23 cellular contexts compared by ENCODE assay signal in genomic region chr7:74059037-74059436, GRCh38. TPM values are rescaled to one million over a fixed set of nuclear protein-coding genes. Genes with fewer than 3 reads are reported as not detected.
DNase-seq lines count a peak whose midpoint lies in the region; ATAC-seq and TF ChIP-seq lines count a peak whose summit lies in the region.
"Had no signal": no experiment of that assay in that cellular context is flagged by ENCODE, and none has a peak within 500 bp of the region (broad histone marks: within the 10 kb centered on the region; RNA-seq: fewer than 3 reads in every experiment).

No MANE protein-coding gene starts in this region.

- H3K4me2 ChIP-seq in GM23248 (ENCODE audit: unreplicated experiment): no peak overlapping the region
- H3K4me2 ChIP-seq: GM23338 had no signal

- no peaks in the 10 kb centered on the region for H3K79me2 ChIP-seq in GM23248 (ENCODE audit: insufficient read depth)

- H3K4me3 ChIP-seq in sigmoid colon (no peak overlapping the region), GM23248 (no peak overlapping the region)
- H3K4me3 ChIP-seq: GM23338, HAP-1, MG63, PC-9, SJSA1 had no signal

- H3K9me3 ChIP-seq in sigmoid colon: no peaks in the 10 kb centered on the region
- H3K9me3 ChIP-seq in GM23248 (ENCODE audit: low read depth): no peaks in the 10 kb centered on the region
- H3K9me3 ChIP-seq: BE2C, HAP-1, MG63, SJSA1 had no signal

- 78 to 91% methylated on average over 2 of the region's 2 CpGs for WGBS in sigmoid colon, 2 donors
- WGBS in GM23248 (ENCODE audit: low coverage in 1 of 2, low lambda C conversion rate in 2 of 2, missing lambda C conversion rate in 2 of 2), 2 experiments: 47 to 48% methylated on average over 2 of the region's 2 CpGs

- H3K27me3 ChIP-seq in sigmoid colon (no peaks in the 10 kb centered on the region), GM23248 (replicated peaks; ENCODE audit: insufficient read depth) (no peaks in the 10 kb centered on the region)
- H3K27me3 ChIP-seq: BE2C, MG63, SJSA1 had no signal

- H3K4me3 Mint-ChIP-seq in effector memory CD8-positive, alpha-beta T cell: no peak overlapping the region
- H3K4me3 Mint-ChIP-seq: CD4-positive, CD25-positive, alpha-beta regulatory T cell; GM23338; HFFc6 had no signal

- H3K9me2 ChIP-seq in GM23248 (ENCODE audit: insufficient read depth): no peaks in the 10 kb centered on the region

- no peak for TF ChIP-seq EP300 in sigmoid colon (IDR thresholded peaks at IDR 0.05)

- H3K27me3 Mint-ChIP-seq in effector memory CD8-positive, alpha-beta T cell: peaks cover 9 to 16% of the 10 kb centered on the region in 2 donors

- H3K9me3 Mint-ChIP-seq in effector memory CD8-positive, alpha-beta T cell: no peaks in the 10 kb centered on the region
- H3K9me3 Mint-ChIP-seq: CD4-positive, CD25-positive, alpha-beta regulatory T cell; GM23338; HFFc6 had no signal

- no peak for ATAC-seq in effector memory CD8-positive, alpha-beta T cell (replicated peaks)
- no peak for ATAC-seq in GM18858 (IDR thresholded peaks at IDR 0.05; ENCODE audit: unreplicated experiment)
- ATAC-seq: GM23338 had no signal

- peaks cover 0 to 37% (median 33%) of the 10 kb centered on the region in 4 donors for H3K4me1 ChIP-seq in sigmoid colon
- H3K4me1 ChIP-seq in GM23248 (ENCODE audit: insufficient read depth): peaks cover 8% of the 10 kb centered on the region; the same call in 1 of the 2 replicates
- H3K4me1 ChIP-seq: BE2C, HAP-1 had no signal

- H3K36me3 ChIP-seq in sigmoid colon (peaks cover 0 to 59% (median 19%) of the 10 kb centered on the region in 4 donors), GM23248 (ENCODE audit: low read depth) (no peaks in the 10 kb centered on the region)
- H3K36me3 ChIP-seq: BE2C, HAP-1, MG63, SJSA1 had no signal

- no peak for TF ChIP-seq CTCF in VCaP (conservative IDR thresholded peaks at IDR 0.05)
- TF ChIP-seq CTCF in sigmoid colon (IDR thresholded peaks at IDR 0.05): no peak

- no peak overlapping the region for H3K9ac ChIP-seq in GM23248

- H4K20me1 ChIP-seq in GM23248 (ENCODE audit: insufficient read depth): no peaks in the 10 kb centered on the region

- in situ Hi-C loops in GM23248 (cut with MboI): no loop called here

- DNase-seq in effector memory CD8-positive, alpha-beta T cell: no peak
- DNase-seq in sigmoid colon (no peak), posterior vena cava (ENCODE audit: low spot score) (no peak), medulla oblongata (ENCODE audit: extremely low spot score) (no peak), GM23248 (no peak)
- DNase-seq: BE2C; CD4-positive, CD25-positive, alpha-beta regulatory T cell; HFFc6; KG1; NCI-H146; NCI-H1930; NCI-H2107; NCI-H446; NCI-H524 treated with DMSO at 0.1 percent for 48 hours; NCI-H82; Right ventricle myocardium superior had no signal

- H3F3A ChIP-seq in GM23248 (ENCODE audit: insufficient read depth): 0 out of 2 replicates have a peak, but pooled peaks cover 12% of the 10 kb centered on the region

- intact Hi-C loops in sigmoid colon (cut with DNase I): loop anchor here (2.0 kb wide), 1 partner anchor 16 kb away; no protein-coding TSS in a partner anchor
- intact Hi-C loops in posterior vena cava (cut with DNase I): no loop called here

- peaks cover 10% of the 10 kb centered on the region for H3K36me3 Mint-ChIP-seq in effector memory CD8-positive, alpha-beta T cell (ENCODE audit: insufficient read depth)
- H3K36me3 Mint-ChIP-seq: CD4-positive, CD25-positive, alpha-beta regulatory T cell had no signal

- peak overlapping the region; percentile 73 for H3K27ac ChIP-seq in VCaP
- H3K27ac ChIP-seq in sigmoid colon: peak overlapping the region; percentile 85 to 93 (median 90)
- no peak overlapping the region for H3K27ac ChIP-seq in GM23248
- H3K27ac ChIP-seq: PC-9, SJSA1 had no signal

- no peak for TF ChIP-seq POLR2A in sigmoid colon (IDR thresholded peaks at IDR 0.05)

- peak overlapping the region; percentile 15 to 79 for H3K27ac Mint-ChIP-seq in effector memory CD8-positive, alpha-beta T cell
- H3K27ac Mint-ChIP-seq: GM23338, HFFc6 had no signal

- peaks cover 8 to 10% of the 10 kb centered on the region in 2 donors for H3K4me1 Mint-ChIP-seq in effector memory CD8-positive, alpha-beta T cell (ENCODE audit: low read depth in 2 of 2)
- H3K4me1 Mint-ChIP-seq: GM23338 had no signal

- no peak overlapping the region for H2AFZ ChIP-seq in GM23248
- H2AFZ ChIP-seq: GM23338, PC-9 had no signal

RNA-seq across cellular contexts. Expression of gene LIMK1, which starts 24.6 kb away (rescaled TPM):
- total RNA-seq in sigmoid colon: 10 to 100 TPM in 1 of 4 donors, 1 to 10 TPM in 3; 4.6 to 15.0 (median 6.5) TPM
- 10 to 100 TPM in 1 of 3 donors, 1 to 10 TPM in 2; 9.6 to 16.3 (median 9.7) TPM for polyA plus RNA-seq in sigmoid colon
- 10 to 100 TPM; 19.4 to 22.3 TPM for total RNA-seq in posterior vena cava
- 30.0 and 37.3 TPM in 2 replicates for total RNA-seq in GM23248 (2014; rRNA removed; shearing (Covaris generic))
- 3.9 TPM in 2 replicates for polyA plus RNA-seq in GM23248 (2016; fragmentation: Nextera tagmentation; extraction: Ambion mirVana)

RNA-seq across cellular contexts. Expression of gene ELN, which starts 31.1 kb away (rescaled TPM):
- total RNA-seq in sigmoid colon (100 to 1,000 TPM in 1 of 4 donors, 10 to 100 TPM in 3; 13.3 to 174 (median 36.4) TPM), posterior vena cava (100 to 1,000 TPM; 354 to 999 TPM)
- polyA plus RNA-seq in sigmoid colon (10 to 100 TPM in 1 of 3 donors, 1 to 10 TPM in 2; 2.5 to 41.2 (median 6.6) TPM), GM23248 (2016; fragmentation: Nextera tagmentation; extraction: Ambion mirVana) (539 and 568 TPM in 2 replicates)
- total RNA-seq in GM23248 (2014; rRNA removed; shearing (Covaris generic)): 698 and 974 TPM in 2 replicates
- total RNA-seq: SJSA1 had no signal
- polyA plus RNA-seq: CD4-positive, CD25-positive, alpha-beta regulatory T cell had no signal
